ENCODE assay signal across 10 cellular contexts in the genomic region with DNA sequence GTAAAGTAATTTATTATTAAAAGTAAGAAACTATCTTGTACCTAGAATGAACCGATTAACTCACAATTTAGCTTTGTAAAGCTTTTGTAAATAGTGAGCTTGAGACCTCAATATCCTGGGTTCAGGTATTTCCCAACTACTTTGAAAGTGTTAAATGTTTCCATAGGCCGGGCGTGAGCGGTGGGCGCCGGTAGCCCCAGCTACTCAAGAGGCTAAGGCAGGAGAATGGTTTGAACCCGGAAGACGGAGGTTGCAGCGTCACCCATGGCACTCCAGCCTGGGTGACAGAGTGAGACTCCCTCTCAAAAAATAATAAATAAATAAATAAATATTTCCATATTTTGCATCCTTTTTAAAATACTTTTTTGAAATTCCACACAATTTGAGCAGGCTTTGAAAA. TPM values are rescaled to one million over a fixed set of nuclear protein-coding genes. Genes with fewer than 3 reads are reported as not detected.
DNase-seq lines count a peak whose midpoint lies in the region; ATAC-seq, FAIRE-seq and TF ChIP-seq lines count a peak whose summit lies in the region.
"Had no signal": no experiment of that assay in that cellular context is flagged by ENCODE, and none has a peak within 500 bp of the region (broad histone marks: within the 10 kb centered on the region; RNA-seq: fewer than 3 reads in every experiment).

No MANE protein-coding gene starts in this region.

- no peaks in the 10 kb centered on the region for H3K9me3 ChIP-seq in A549
- H3K9me3 ChIP-seq in PC-3 (ENCODE audit: low read length), result no peaks in the 10 kb centered on the region

- in situ Hi-C loops in G401 (cut with HindIII; ENCODE audit: low sequenced_read_pairs), result no loop called here

- H3K36me3 Mint-ChIP-seq in GM23338 (ENCODE audit: low read depth), result no peaks in the 10 kb centered on the region
- no peaks in the 10 kb centered on the region for H3K36me3 Mint-ChIP-seq in nephron (ENCODE audit: low read depth)

- ATAC-seq in A549 (no peak), GM23338 (no peak), GM18870 (IDR thresholded peaks at IDR 0.05; ENCODE audit: unreplicated experiment) (no peak), PC-3 (no peak)

- TF ChIP-seq EP300 in A549 (IDR thresholded peaks at IDR 0.05), result no peak

- H3K36me3 ChIP-seq in GM23338 (ENCODE audit: insufficient read depth) (no peaks in the 10 kb centered on the region), PC-3 (ENCODE audit: low read depth, low read length) (no peaks in the 10 kb centered on the region)

- FAIRE-seq in A549 (lab: Jason Lieb, UNC), result no peak
- no peak for FAIRE-seq in D721Med (lab: Jason Lieb, UNC)

- H3K27me3 ChIP-seq in GM23338 (ENCODE audit: insufficient read depth), result peaks cover 48% of the 10 kb centered on the region
- H3K27me3 ChIP-seq in PC-3 (ENCODE audit: low read length), result peaks cover 40% of the 10 kb centered on the region

- TF ChIP-seq CTCF in A549 (IDR thresholded peaks at IDR 0.05) (no peak), GM23338 (conservative IDR thresholded peaks at IDR 0.05; ENCODE audit: low read depth in 2 of 2) (no peak), coronary artery (IDR thresholded peaks at IDR 0.05) (no peak), nephron (IDR thresholded peaks at IDR 0.05; ENCODE audit: unreplicated experiment in 3 of 3) (no peak), D721Med (IDR thresholded peaks at IDR 0.05; ENCODE audit: insufficient read depth, missing control alignments) (no peak), PC-3 (conservative IDR thresholded peaks at IDR 0.05; ENCODE audit: low read depth, low read length) (no peak)

- H3K9me2 ChIP-seq in GM23338 (ENCODE audit: insufficient read depth), result no peaks in the 10 kb centered on the region
- no peaks in the 10 kb centered on the region for H3K9me2 ChIP-seq in PC-3 (replicated peaks; ENCODE audit: low read length)

- H3K4me2 ChIP-seq in A549 (peak overlapping the region; percentile 82), GM23338 (peak overlapping the region; percentile 94), PC-3 (ENCODE audit: low read length) (no peak overlapping the region)

- H3F3A ChIP-seq in GM23338 (replicated peaks; ENCODE audit: low read depth) (no peaks in the 10 kb centered on the region), PC-3 (ENCODE audit: low read length, unreplicated experiment) (no peaks in the 10 kb centered on the region)

- WGBS in A549 (ENCODE audit: missing lambda C conversion rate), result 95% methylated on average over 9 of the region's 9 CpGs

- no peak overlapping the region for H3K9ac ChIP-seq in PC-3 (ENCODE audit: low read length)

- H4K20me1 ChIP-seq in GM23338 (replicated peaks; ENCODE audit: insufficient read depth) (peaks cover 7% of the 10 kb centered on the region; the same call in 1 of the 2 replicates), PC-3 (ENCODE audit: low read length) (no peaks in the 10 kb centered on the region)

- H3K9me3 Mint-ChIP-seq in GM23338, result no peaks in the 10 kb centered on the region
- no peaks in the 10 kb centered on the region for H3K9me3 Mint-ChIP-seq in nephron

- H3K27me3 Mint-ChIP-seq in GM23338 (ENCODE audit: insufficient read depth, low read depth, poor library complexity) (peaks cover 28% of the 10 kb centered on the region), nephron (ENCODE audit: low read depth) (peaks cover 47% of the 10 kb centered on the region)

- H3K4me3 Mint-ChIP-seq in GM23338, result no peak overlapping the region; the same call in 2 of the 3 replicates
- peak overlapping the region in 2 of 3 experiments; percentile 90 for H3K4me3 Mint-ChIP-seq in nephron

- no peak for TF ChIP-seq RAD21 in A549 (conservative IDR thresholded peaks at IDR 0.05 in 1 of 2, IDR thresholded peaks at IDR 0.05 in 1 of 2)

- H3K4me1 Mint-ChIP-seq in GM23338, result peaks cover 13% of the 10 kb centered on the region
- peaks cover 15% of the 10 kb centered on the region for H3K4me1 Mint-ChIP-seq in nephron

- H3K4me3 ChIP-seq in A549 (peak overlapping the region; percentile 76; the same call in 2 of the 3 replicates), GM23338 (peak overlapping the region; percentile 74), coronary artery (peak overlapping the region; percentile 97), PC-3 (ENCODE audit: low read length) (no peak overlapping the region)

- no peak for TF ChIP-seq POLR2A in A549 (IDR thresholded peaks at IDR 0.05; ENCODE audit: low read length)

- no peak overlapping the region for H3K27ac Mint-ChIP-seq in GM23338
- no peak overlapping the region for H3K27ac Mint-ChIP-seq in nephron

- BruUV-seq in PC-3 (replicated peaks; lab: Mats Ljungman, UMichigan), result no TSS peak

- H3K79me2 ChIP-seq in GM23338 (replicated peaks; ENCODE audit: insufficient read depth) (no peaks in the 10 kb centered on the region; the same call in 1 of the 2 replicates), PC-3 (ENCODE audit: low read length) (peaks cover 8% of the 10 kb centered on the region; the same call in 1 of the 2 replicates)

- H3K27ac ChIP-seq in A549 (no peak overlapping the region; a peak in 1 of 6 replicates), GM23338 (ENCODE audit: low read depth) (no peak overlapping the region), coronary artery (peak overlapping the region; percentile 97 to 99), PC-3 (ENCODE audit: low read length) (no peak overlapping the region)

- POLR2A ChIA-PET in A549 (lab: Yijun Ruan, JAX), result interaction anchor here (0.6 to 1.4 kb wide), 3 partner anchors 18 to 136 kb away, joined by 3 to 4 read pairs (median 3); no protein-coding TSS in a partner anchor
- POLR2A ChIA-PET in PC-3 (lab: Charles Lee; ENCODE audit: unreplicated experiment), result no interaction called here

- DNase-seq in A549 (ENCODE audit: low read depth in 1 of 2, low spot score in 1 of 2) (no peak), GM23338 (ENCODE audit: low spot score) (peak; percentile 16), coronary artery (ENCODE audit: low spot score) (no peak), D721Med (ENCODE audit: insufficient read length, low spot score) (no peak), PC-3 (no peak), G401 (ENCODE audit: low spot score) (no peak)
- DNase-seq: NCI-H524 treated with DMSO at 0.1 percent for 48 hours, T1000 had no signal

- H3K4me1 ChIP-seq in A549 (peaks cover 16% of the 10 kb centered on the region; the same call in 2 of the 3 replicates), GM23338 (ENCODE audit: insufficient read depth) (peaks cover 12% of the 10 kb centered on the region; the same call in 1 of the 2 replicates), PC-3 (ENCODE audit: insufficient read depth, low read length) (peaks cover 20% of the 10 kb centered on the region)

- H2AFZ ChIP-seq in GM23338 (peak overlapping the region; percentile 94), PC-3 (ENCODE audit: low read length) (no peak overlapping the region)

- CTCF ChIA-PET in A549 (lab: Yijun Ruan, JAX) (interaction anchor here (0.7 to 4.3 kb wide), 6 partner anchors 8 to 146 kb away, joined by 3 to 25 read pairs (median 4); no protein-coding TSS in a partner anchor), PC-3 (lab: Charles Lee) (no interaction called here)

- intact Hi-C loops in PC-3 (cut with micrococcal nuclease), result loop anchor here (5.0 kb wide), 1 partner anchor 146 kb away; no protein-coding TSS in a partner anchor

TF ChIP-seq in A549, 52 proteins besides CTCF, POLR2A, EP300 and RAD21:
- no peak for TF ChIP-seq PHF8 (IDR thresholded peaks at IDR 0.05; ENCODE audit: borderline replicate concordance, low read depth)
- TF ChIP-seq CHD2 (IDR thresholded peaks at IDR 0.05; ENCODE audit: low read length, partially characterized antibody), result no peak
- TF ChIP-seq NR3C1 (IDR thresholded peaks at IDR 0.05), result no peak
- TF ChIP-seq JUN (IDR thresholded peaks at IDR 0.05), result no peak
- TF ChIP-seq TP53 (CRISPR knock-in tag; IDR thresholded peaks at IDR 0.05), result no peak

TF ChIP-seq in GM23338, 12 proteins besides CTCF, POLR2A, EP300 and RAD21 (continues in another document):
- no peak for TF ChIP-seq EZH2phosphoT487 (IDR thresholded peaks at IDR 0.05; ENCODE audit: unreplicated experiment)
- TF ChIP-seq NANOG (IDR thresholded peaks at IDR 0.05; ENCODE audit: borderline replicate concordance), result no peak
- TF ChIP-seq POLR2AphosphoS5 (IDR thresholded peaks at IDR 0.05; ENCODE audit: low read depth), result no peak
- no peak for TF ChIP-seq STAT1 (IDR thresholded peaks at IDR 0.05; ENCODE audit: unreplicated experiment)

RNA-seq across cellular contexts. Expression of gene ANKH, which starts 1.5 kb away (rescaled TPM):
- 17.3 and 18.7 TPM in 2 replicates for polyA plus RNA-seq in A549 (2011; rRNA removed)
- polyA plus RNA-seq in A549 (2012; cell fraction: cytosol; rRNA removed), result 22.3 and 23.0 TPM in 2 replicates
- polyA plus RNA-seq in A549 (2012; cell fraction: nucleus; rRNA removed), result 17.3 and 17.9 TPM in 2 replicates
- polyA plus RNA-seq in A549 (2017; fragmentation: RNase III; extraction: RNeasy Plus Mini Kit Qiagen cat#74134 plus additional on column Dnase treatment), result 11.7 to 13.8 TPM (median 13.3 TPM) in 3 replicates
- polyA minus RNA-seq in A549 (2011; rRNA and poly(A)+ RNA removed), result 35.3 and 37.0 TPM in 2 replicates
- 3.7 and 6.1 TPM in 2 replicates for total RNA-seq in GM23338 (2014; rRNA removed; shearing (Covaris generic))
- 5.0 TPM in 2 replicates for polyA plus RNA-seq in GM23338 (2016; fragmentation: Nextera tagmentation; extraction: Ambion mirVana)
- total RNA-seq in PC-3 (2014; rRNA removed), result 10.9 and 11.6 TPM in 2 replicates
- total RNA-seq in G401 (2014; rRNA removed; shearing (Covaris generic)), result 0.68 TPM in 1 of 2 replicates, not detected in the other

Comparison
In these comparisons a context has a peak if more than half of its experiments do, and no peak if none do; other contexts are left out.
1. H3K27ac ChIP-seq: peak in coronary artery (2 of 2); none in A549 (0 of 2), GM23338 (single experiment) and PC-3 (single experiment).